Comparison of ENCODE assay signal across 1 cellular context in the genomic region with DNA sequence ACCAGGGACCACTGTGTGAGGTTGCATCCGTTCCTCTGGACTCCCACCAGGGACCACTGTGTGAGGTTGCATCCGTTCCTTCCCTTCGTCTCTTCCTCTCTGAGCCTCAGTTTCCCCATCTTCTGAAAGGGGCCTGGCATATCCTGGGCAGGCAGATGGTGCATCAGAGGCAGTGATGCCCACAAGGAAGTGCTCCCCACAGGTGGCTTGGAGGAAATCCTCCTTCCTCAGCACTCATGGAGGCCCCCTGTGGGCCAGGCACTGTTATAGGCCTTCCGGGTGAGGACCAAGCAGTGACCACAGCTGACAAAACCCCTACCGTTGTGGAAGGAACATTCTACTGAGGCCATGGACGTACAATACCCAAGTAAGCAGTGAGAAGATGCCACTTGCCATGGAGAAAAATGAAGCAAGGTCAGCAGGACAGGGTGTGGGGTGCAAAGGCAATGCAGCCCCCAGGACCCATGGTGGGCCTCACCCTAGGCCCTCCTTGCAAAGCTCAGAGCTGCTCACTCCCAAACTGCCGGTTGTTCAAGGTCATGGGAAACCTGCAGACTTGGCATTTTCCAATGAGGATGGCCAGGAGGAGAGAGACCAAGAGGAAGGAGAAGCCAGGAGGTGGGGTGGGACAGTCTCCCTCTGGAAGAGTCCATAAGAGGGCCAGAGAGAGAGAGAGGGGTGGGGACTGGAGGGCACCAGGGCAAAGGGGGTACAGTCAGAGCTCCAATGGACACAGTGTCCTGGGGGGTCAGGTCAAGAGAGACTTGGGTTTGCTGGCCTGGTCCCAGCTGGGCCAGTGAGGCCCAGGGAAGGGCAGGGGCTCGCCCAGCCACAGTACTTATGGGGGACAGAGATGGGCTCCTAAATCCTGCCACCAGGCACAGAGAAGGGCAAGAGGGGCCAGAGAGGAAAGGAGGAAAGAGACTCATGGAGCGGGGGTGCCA.
TF ChIP-seq lines count a peak whose summit lies in the region.

No MANE protein-coding gene starts in this region.

TF ChIP-seq in HepG2, 621 proteins besides CTCF, POLR2A, EP300 and RAD21 (continued from another document and continues in another):
- TF ChIP-seq, protein P1, sequence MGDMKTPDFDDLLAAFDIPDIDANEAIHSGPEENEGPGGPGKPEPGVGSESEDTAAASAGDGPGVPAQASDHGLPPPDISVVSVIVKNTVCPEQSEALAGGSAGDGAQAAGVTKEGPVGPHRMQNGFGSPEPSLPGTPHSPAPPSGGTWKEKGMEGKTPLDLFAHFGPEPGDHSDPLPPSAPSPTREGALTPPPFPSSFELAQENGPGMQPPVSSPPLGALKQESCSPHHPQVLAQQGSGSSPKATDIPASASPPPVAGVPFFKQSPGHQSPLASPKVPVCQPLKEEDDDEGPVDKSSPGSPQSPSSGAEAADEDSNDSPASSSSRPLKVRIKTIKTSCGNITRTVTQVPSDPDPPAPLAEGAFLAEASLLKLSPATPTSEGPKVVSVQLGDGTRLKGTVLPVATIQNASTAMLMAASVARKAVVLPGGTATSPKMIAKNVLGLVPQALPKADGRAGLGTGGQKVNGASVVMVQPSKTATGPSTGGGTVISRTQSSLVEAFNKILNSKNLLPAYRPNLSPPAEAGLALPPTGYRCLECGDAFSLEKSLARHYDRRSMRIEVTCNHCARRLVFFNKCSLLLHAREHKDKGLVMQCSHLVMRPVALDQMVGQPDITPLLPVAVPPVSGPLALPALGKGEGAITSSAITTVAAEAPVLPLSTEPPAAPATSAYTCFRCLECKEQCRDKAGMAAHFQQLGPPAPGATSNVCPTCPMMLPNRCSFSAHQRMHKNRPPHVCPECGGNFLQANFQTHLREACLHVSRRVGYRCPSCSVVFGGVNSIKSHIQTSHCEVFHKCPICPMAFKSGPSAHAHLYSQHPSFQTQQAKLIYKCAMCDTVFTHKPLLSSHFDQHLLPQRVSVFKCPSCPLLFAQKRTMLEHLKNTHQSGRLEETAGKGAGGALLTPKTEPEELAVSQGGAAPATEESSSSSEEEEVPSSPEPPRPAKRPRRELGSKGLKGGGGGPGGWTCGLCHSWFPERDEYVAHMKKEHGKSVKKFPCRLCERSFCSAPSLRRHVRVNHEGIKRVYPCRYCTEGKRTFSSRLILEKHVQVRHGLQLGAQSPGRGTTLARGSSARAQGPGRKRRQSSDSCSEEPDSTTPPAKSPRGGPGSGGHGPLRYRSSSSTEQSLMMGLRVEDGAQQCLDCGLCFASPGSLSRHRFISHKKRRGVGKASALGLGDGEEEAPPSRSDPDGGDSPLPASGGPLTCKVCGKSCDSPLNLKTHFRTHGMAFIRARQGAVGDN (CRISPR knock-in tag; IDR thresholded peaks at IDR 0.05) = peak; percentile 91
- TF ChIP-seq CBX1 (IDR thresholded peaks at IDR 0.05; ENCODE audit: low read depth) = no peak
- TF ChIP-seq REL (CRISPR knock-in tag; conservative IDR thresholded peaks at IDR 0.05) = no peak
- TF ChIP-seq SOX6 (IDR thresholded peaks at IDR 0.05) = no peak
- 0 out of 2 replicates have a peak, but pooled peaks have one; percentile 0 for TF ChIP-seq SOX6 (CRISPR knock-in tag; IDR thresholded peaks at IDR 0.05)
- TF ChIP-seq SRF (IDR thresholded peaks at IDR 0.05; ENCODE audit: low read depth, low read length) = no peak
- TF ChIP-seq ADNP (CRISPR knock-in tag; IDR thresholded peaks at IDR 0.05) = no peak
- TF ChIP-seq ZBTB38 (CRISPR knock-in tag; IDR thresholded peaks at IDR 0.05) = peak; percentile 38; the same call in 1 of the 2 replicates
- TF ChIP-seq DPF2 (CRISPR knock-in tag; IDR thresholded peaks at IDR 0.05; ENCODE audit: borderline replicate concordance, low read depth) = no peak
- peak; percentile 87; the same call in 1 of the 2 replicates for TF ChIP-seq CHD4 (IDR thresholded peaks at IDR 0.05; ENCODE audit: borderline replicate concordance, low read length)
- peak; percentile 27 for TF ChIP-seq RBM22 (optimal IDR thresholded peaks at IDR 0.05; ENCODE audit: low read length)
- TF ChIP-seq NR1H2 (CRISPR knock-in tag; IDR thresholded peaks at IDR 0.05; ENCODE audit: borderline replicate concordance, low read depth) = no peak
- TF ChIP-seq, protein P2, sequence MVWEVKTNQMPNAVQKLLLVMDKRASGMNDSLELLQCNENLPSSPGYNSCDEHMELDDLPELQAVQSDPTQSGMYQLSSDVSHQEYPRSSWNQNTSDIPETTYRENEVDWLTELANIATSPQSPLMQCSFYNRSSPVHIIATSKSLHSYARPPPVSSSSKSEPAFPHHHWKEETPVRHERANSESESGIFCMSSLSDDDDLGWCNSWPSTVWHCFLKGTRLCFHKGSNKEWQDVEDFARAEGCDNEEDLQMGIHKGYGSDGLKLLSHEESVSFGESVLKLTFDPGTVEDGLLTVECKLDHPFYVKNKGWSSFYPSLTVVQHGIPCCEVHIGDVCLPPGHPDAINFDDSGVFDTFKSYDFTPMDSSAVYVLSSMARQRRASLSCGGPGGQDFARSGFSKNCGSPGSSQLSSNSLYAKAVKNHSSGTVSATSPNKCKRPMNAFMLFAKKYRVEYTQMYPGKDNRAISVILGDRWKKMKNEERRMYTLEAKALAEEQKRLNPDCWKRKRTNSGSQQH (CRISPR knock-in tag; IDR thresholded peaks at IDR 0.05; ENCODE audit: low read depth) = peak; percentile 47; the same call in 1 of the 2 replicates
- TF ChIP-seq TGIF2 (CRISPR knock-in tag; IDR thresholded peaks at IDR 0.05) = peak; percentile 58
- no peak for TF ChIP-seq ZSCAN22 (CRISPR knock-in tag; IDR thresholded peaks at IDR 0.05)
- TF ChIP-seq, protein P3, sequence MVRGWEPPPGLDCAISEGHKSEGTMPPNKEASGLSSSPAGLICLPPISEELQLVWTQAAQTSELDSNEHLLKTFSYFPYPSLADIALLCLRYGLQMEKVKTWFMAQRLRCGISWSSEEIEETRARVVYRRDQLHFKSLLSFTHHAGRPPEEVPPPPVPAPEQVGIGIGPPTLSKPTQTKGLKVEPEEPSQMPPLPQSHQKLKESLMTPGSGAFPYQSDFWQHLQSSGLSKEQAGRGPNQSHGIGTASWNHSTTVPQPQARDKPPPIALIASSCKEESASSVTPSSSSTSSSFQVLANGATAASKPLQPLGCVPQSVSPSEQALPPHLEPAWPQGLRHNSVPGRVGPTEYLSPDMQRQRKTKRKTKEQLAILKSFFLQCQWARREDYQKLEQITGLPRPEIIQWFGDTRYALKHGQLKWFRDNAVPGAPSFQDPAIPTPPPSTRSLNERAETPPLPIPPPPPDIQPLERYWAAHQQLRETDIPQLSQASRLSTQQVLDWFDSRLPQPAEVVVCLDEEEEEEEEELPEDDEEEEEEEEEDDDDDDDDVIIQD (CRISPR knock-in tag; IDR thresholded peaks at IDR 0.05; ENCODE audit: low read depth) = no peak
- TF ChIP-seq, protein P4, sequence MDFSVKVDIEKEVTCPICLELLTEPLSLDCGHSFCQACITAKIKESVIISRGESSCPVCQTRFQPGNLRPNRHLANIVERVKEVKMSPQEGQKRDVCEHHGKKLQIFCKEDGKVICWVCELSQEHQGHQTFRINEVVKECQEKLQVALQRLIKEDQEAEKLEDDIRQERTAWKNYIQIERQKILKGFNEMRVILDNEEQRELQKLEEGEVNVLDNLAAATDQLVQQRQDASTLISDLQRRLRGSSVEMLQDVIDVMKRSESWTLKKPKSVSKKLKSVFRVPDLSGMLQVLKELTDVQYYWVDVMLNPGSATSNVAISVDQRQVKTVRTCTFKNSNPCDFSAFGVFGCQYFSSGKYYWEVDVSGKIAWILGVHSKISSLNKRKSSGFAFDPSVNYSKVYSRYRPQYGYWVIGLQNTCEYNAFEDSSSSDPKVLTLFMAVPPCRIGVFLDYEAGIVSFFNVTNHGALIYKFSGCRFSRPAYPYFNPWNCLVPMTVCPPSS (IDR thresholded peaks at IDR 0.05) = no peak
- TF ChIP-seq ZNF12 (CRISPR knock-in tag; IDR thresholded peaks at IDR 0.05) = no peak
- TF ChIP-seq ZNF274 (CRISPR knock-in tag; IDR thresholded peaks at IDR 0.05) = peak; percentile 63
- peak; percentile 68; the same call in 1 of the 2 replicates for TF ChIP-seq IRF2 (CRISPR knock-in tag; IDR thresholded peaks at IDR 0.05)
- TF ChIP-seq ZNF75D (CRISPR knock-in tag; IDR thresholded peaks at IDR 0.05; ENCODE audit: borderline replicate concordance) = no peak
- TF ChIP-seq, protein P5, sequence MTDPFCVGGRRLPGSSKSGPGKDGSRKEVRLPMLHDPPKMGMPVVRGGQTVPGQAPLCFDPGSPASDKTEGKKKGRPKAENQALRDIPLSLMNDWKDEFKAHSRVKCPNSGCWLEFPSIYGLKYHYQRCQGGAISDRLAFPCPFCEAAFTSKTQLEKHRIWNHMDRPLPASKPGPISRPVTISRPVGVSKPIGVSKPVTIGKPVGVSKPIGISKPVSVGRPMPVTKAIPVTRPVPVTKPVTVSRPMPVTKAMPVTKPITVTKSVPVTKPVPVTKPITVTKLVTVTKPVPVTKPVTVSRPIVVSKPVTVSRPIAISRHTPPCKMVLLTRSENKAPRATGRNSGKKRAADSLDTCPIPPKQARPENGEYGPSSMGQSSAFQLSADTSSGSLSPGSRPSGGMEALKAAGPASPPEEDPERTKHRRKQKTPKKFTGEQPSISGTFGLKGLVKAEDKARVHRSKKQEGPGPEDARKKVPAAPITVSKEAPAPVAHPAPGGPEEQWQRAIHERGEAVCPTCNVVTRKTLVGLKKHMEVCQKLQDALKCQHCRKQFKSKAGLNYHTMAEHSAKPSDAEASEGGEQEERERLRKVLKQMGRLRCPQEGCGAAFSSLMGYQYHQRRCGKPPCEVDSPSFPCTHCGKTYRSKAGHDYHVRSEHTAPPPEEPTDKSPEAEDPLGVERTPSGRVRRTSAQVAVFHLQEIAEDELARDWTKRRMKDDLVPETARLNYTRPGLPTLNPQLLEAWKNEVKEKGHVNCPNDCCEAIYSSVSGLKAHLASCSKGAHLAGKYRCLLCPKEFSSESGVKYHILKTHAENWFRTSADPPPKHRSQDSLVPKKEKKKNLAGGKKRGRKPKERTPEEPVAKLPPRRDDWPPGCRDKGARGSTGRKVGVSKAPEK (CRISPR knock-in tag; IDR thresholded peaks at IDR 0.05; ENCODE audit: borderline replicate concordance) = no peak
- TF ChIP-seq, protein P6, sequence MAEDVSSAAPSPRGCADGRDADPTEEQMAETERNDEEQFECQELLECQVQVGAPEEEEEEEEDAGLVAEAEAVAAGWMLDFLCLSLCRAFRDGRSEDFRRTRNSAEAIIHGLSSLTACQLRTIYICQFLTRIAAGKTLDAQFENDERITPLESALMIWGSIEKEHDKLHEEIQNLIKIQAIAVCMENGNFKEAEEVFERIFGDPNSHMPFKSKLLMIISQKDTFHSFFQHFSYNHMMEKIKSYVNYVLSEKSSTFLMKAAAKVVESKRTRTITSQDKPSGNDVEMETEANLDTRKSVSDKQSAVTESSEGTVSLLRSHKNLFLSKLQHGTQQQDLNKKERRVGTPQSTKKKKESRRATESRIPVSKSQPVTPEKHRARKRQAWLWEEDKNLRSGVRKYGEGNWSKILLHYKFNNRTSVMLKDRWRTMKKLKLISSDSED (CRISPR knock-in tag; IDR thresholded peaks at IDR 0.05) = no peak
- TF ChIP-seq, protein P7, sequence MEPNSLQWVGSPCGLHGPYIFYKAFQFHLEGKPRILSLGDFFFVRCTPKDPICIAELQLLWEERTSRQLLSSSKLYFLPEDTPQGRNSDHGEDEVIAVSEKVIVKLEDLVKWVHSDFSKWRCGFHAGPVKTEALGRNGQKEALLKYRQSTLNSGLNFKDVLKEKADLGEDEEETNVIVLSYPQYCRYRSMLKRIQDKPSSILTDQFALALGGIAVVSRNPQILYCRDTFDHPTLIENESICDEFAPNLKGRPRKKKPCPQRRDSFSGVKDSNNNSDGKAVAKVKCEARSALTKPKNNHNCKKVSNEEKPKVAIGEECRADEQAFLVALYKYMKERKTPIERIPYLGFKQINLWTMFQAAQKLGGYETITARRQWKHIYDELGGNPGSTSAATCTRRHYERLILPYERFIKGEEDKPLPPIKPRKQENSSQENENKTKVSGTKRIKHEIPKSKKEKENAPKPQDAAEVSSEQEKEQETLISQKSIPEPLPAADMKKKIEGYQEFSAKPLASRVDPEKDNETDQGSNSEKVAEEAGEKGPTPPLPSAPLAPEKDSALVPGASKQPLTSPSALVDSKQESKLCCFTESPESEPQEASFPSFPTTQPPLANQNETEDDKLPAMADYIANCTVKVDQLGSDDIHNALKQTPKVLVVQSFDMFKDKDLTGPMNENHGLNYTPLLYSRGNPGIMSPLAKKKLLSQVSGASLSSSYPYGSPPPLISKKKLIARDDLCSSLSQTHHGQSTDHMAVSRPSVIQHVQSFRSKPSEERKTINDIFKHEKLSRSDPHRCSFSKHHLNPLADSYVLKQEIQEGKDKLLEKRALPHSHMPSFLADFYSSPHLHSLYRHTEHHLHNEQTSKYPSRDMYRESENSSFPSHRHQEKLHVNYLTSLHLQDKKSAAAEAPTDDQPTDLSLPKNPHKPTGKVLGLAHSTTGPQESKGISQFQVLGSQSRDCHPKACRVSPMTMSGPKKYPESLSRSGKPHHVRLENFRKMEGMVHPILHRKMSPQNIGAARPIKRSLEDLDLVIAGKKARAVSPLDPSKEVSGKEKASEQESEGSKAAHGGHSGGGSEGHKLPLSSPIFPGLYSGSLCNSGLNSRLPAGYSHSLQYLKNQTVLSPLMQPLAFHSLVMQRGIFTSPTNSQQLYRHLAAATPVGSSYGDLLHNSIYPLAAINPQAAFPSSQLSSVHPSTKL (CRISPR knock-in tag; IDR thresholded peaks at IDR 0.05) = no peak
- TF ChIP-seq SALL1 (CRISPR knock-in tag; IDR thresholded peaks at IDR 0.05) = peak; percentile 29; the same call in 1 of the 2 replicates
- TF ChIP-seq MAFK (conservative IDR thresholded peaks at IDR 0.05 in 1 of 2, IDR thresholded peaks at IDR 0.05 in 1 of 2; ENCODE audit: low read length in 2 of 2) = peak; percentile 59 to 83
- peak; percentile 29 for TF ChIP-seq XRCC5 (optimal IDR thresholded peaks at IDR 0.05; ENCODE audit: low read length)
- peak; percentile 22; the same call in 1 of the 2 replicates for TF ChIP-seq CBX5 (CRISPR knock-in tag; IDR thresholded peaks at IDR 0.05; ENCODE audit: borderline replicate concordance)
- TF ChIP-seq GABPB1 (CRISPR knock-in tag; IDR thresholded peaks at IDR 0.05) = peak; percentile 37; the same call in 1 of the 2 replicates
- peak; percentile 19; the same call in 1 of the 2 replicates for TF ChIP-seq CEBPG (CRISPR knock-in tag; IDR thresholded peaks at IDR 0.05)
- TF ChIP-seq, protein P8, sequence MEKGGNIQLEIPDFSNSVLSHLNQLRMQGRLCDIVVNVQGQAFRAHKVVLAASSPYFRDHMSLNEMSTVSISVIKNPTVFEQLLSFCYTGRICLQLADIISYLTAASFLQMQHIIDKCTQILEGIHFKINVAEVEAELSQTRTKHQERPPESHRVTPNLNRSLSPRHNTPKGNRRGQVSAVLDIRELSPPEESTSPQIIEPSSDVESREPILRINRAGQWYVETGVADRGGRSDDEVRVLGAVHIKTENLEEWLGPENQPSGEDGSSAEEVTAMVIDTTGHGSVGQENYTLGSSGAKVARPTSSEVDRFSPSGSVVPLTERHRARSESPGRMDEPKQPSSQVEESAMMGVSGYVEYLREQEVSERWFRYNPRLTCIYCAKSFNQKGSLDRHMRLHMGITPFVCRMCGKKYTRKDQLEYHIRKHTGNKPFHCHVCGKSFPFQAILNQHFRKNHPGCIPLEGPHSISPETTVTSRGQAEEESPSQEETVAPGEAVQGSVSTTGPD (CRISPR knock-in tag; IDR thresholded peaks at IDR 0.05) = no peak
- no peak for TF ChIP-seq SP1 (IDR thresholded peaks at IDR 0.05)
- peak; percentile 36; the same call in 1 of the 2 replicates for TF ChIP-seq SP1 (CRISPR knock-in tag; IDR thresholded peaks at IDR 0.05)
- TF ChIP-seq SPEN (CRISPR knock-in tag; IDR thresholded peaks at IDR 0.05; ENCODE audit: low read depth) = peak; percentile 25
